In genomic region chr1:3992103-3992556, GRCh38 we compare ENCODE assay signal across 14 cellular contexts.
DNase-seq lines count a peak whose midpoint lies in the region; TF ChIP-seq lines count a peak whose summit lies in the region.
"Had no signal": no experiment of that assay in that cellular context is flagged by ENCODE, and none has a peak within 500 bp of the region (broad histone marks: within the 10 kb centered on the region; RNA-seq: fewer than 3 reads in every experiment).

No MANE protein-coding gene starts in this region.

- H3K4me3 Mint-ChIP-seq in T-helper 2 cell treated with Interferon-gamma antibody and Interleukin-4, amounts not matched to agents 5 μg/mL and 100 μg/mL, for 36 hours: no peak overlapping the region
- H3K4me3 Mint-ChIP-seq in brain: peak overlapping the region in 1 of 5 experiments; percentile 12

- TF ChIP-seq CTCF in brain (conservative IDR thresholded peaks at IDR 0.05) (no peak), hepatocyte (IDR thresholded peaks at IDR 0.05; ENCODE audit: poor library complexity) (no peak)

- WGBS in hepatocyte (ENCODE audit: low lambda C conversion rate, missing lambda C conversion rate): 100% methylated on average over 2 of the region's 2 CpGs

- no peak overlapping the region for H2AFZ ChIP-seq in hepatocyte

- H3K79me2 ChIP-seq in hepatocyte: no peaks in the 10 kb centered on the region

- H3K9me2 ChIP-seq in hepatocyte (replicated peaks; ENCODE audit: insufficient read depth): no peaks in the 10 kb centered on the region

- peaks cover 5% of the 10 kb centered on the region for H3K9me3 Mint-ChIP-seq in T-helper 2 cell treated with Interferon-gamma antibody and Interleukin-4, amounts not matched to agents 5 μg/mL and 100 μg/mL, for 36 hours
- H3K9me3 Mint-ChIP-seq in brain: peaks cover 0 to 40% (median 10%) of the 10 kb centered on the region in 5 experiments

- no peaks in the 10 kb centered on the region for H3K4me1 Mint-ChIP-seq in T-helper 2 cell treated with Interferon-gamma antibody and Interleukin-4, amounts not matched to agents 5 μg/mL and 100 μg/mL, for 36 hours (ENCODE audit: low read depth)
- peaks cover 13% of the 10 kb centered on the region for H3K4me1 Mint-ChIP-seq in brain

- H3K27ac ChIP-seq in hepatocyte: no peak overlapping the region
- H3K27ac ChIP-seq: 22Rv1, colonic mucosa, tibial artery had no signal

- no peaks in the 10 kb centered on the region for H3K36me3 Mint-ChIP-seq in T-helper 2 cell treated with Interferon-gamma antibody and Interleukin-4, amounts not matched to agents 5 μg/mL and 100 μg/mL, for 36 hours (ENCODE audit: low read depth)
- no peaks in the 10 kb centered on the region for H3K36me3 Mint-ChIP-seq in brain

- no peaks in the 10 kb centered on the region for H4K20me1 ChIP-seq in hepatocyte (ENCODE audit: insufficient read depth, poor library complexity, severe bottlenecking)

- DNase-seq in DMS 273 (lab: John Stamatoyannopoulos, UW; ENCODE audit: unreplicated experiment): peak; percentile 25
- no peak for DNase-seq in DMS 273 treated with DMSO at 0.1 percent for 48 hours (lab: John Stamatoyannopoulos, UW)
- peak; percentile 34 for DNase-seq in COLO668 (lab: John Stamatoyannopoulos, UW; ENCODE audit: unreplicated experiment)
- no peak for DNase-seq in T-helper 2 cell treated with Interferon-gamma antibody and Interleukin-4, amounts not matched to agents 5 μg/mL and 100 μg/mL, for 36 hours (ENCODE audit: low spot score)
- no peak for DNase-seq in hepatocyte (ENCODE audit: low spot score)
- no peak for DNase-seq in NCI-H526 (lab: John Stamatoyannopoulos, UW)
- no peak for DNase-seq in Kasumi-1 (lab: John Stamatoyannopoulos, UW)
- DNase-seq: colonic mucosa, COR-L47, NCI-H146, SIG-M5 had no signal

- H3K27ac Mint-ChIP-seq in T-helper 2 cell treated with Interferon-gamma antibody and Interleukin-4, amounts not matched to agents 5 μg/mL and 100 μg/mL, for 36 hours: peak overlapping the region; percentile 78
- peak overlapping the region in 3 of 5 experiments; percentile 6 to 89 (median 49) for H3K27ac Mint-ChIP-seq in brain

- H3K4me2 ChIP-seq in hepatocyte: no peak overlapping the region

- no peaks in the 10 kb centered on the region for H3K9me3 ChIP-seq in hepatocyte (ENCODE audit: low read depth)
- H3K9me3 ChIP-seq: colonic mucosa, tibial artery had no signal

- no peaks in the 10 kb centered on the region for H3K36me3 ChIP-seq in hepatocyte (replicated peaks; ENCODE audit: insufficient read depth, low read depth)
- H3K36me3 ChIP-seq: colonic mucosa, tibial artery had no signal

- no peaks in the 10 kb centered on the region for H3K27me3 ChIP-seq in hepatocyte
- H3K27me3 ChIP-seq: colonic mucosa had no signal

- H3K27me3 Mint-ChIP-seq in T-helper 2 cell treated with Interferon-gamma antibody and Interleukin-4, amounts not matched to agents 5 μg/mL and 100 μg/mL, for 36 hours (ENCODE audit: low read depth): no peaks in the 10 kb centered on the region
- H3K27me3 Mint-ChIP-seq in brain: peaks cover 13% of the 10 kb centered on the region

- H3K4me1 ChIP-seq in hepatocyte (ENCODE audit: insufficient read depth): no peaks in the 10 kb centered on the region
- H3K4me1 ChIP-seq: colonic mucosa, tibial artery had no signal

- H3K4me3 ChIP-seq in hepatocyte: no peak overlapping the region
- H3K4me3 ChIP-seq: colonic mucosa, tibial artery had no signal

Comparison
In these comparisons a context has a peak if more than half of its experiments do, and no peak if none do; other contexts are left out.
1. DNase-seq: peak in DMS 273 (single experiment) and COLO668 (single experiment); none in DMS 273 treated with DMSO at 0.1 percent for 48 hours (single experiment), T-helper 2 cell treated with Interferon-gamma antibody and Interleukin-4, amounts not matched to agents 5 μg/mL and 100 μg/mL, for 36 hours (single experiment), hepatocyte (single experiment), NCI-H526 (0 of 2) and Kasumi-1 (0 of 2).